17 cellular contexts compared by ENCODE assay signal in genomic region chr14:101400815-101401214, GRCh38.
DNase-seq lines count a peak whose midpoint lies in the region; ATAC-seq and TF ChIP-seq lines count a peak whose summit lies in the region.
"Had no signal": no experiment of that assay in that cellular context is flagged by ENCODE, and none has a peak within 500 bp of the region (broad histone marks: within the 10 kb centered on the region; RNA-seq: fewer than 3 reads in every experiment).

No MANE protein-coding gene starts in this region.

- H3K4me3 ChIP-seq in heart right ventricle = no peak overlapping the region
- no peak overlapping the region for H3K4me3 ChIP-seq in right atrium auricular region
- H3K4me3 ChIP-seq in mesendoderm (ENCODE audit: low read length) = no peak overlapping the region
- no peak overlapping the region for H3K4me3 ChIP-seq in SJCRH30
- H3K4me3 ChIP-seq: cardiac muscle cell, HAP-1, Peyer's patch had no signal

- H3K27me3 ChIP-seq in heart right ventricle (peaks cover 0 to 48% (median 13%) of the 10 kb centered on the region in 7 donors), right atrium auricular region (no peaks in the 10 kb centered on the region), mesendoderm (ENCODE audit: insufficient read depth, low read length, poor library complexity) (no peaks in the 10 kb centered on the region), SJCRH30 (no peaks in the 10 kb centered on the region; the same call in 1 of the 2 replicates)
- H3K27me3 ChIP-seq: cardiac muscle cell, Peyer's patch had no signal

- peaks cover 0 to 9% (median 0%) of the 10 kb centered on the region in 9 donors for H3K4me1 ChIP-seq in heart right ventricle
- no peaks in the 10 kb centered on the region for H3K4me1 ChIP-seq in right atrium auricular region
- peaks cover 6% of the 10 kb centered on the region for H3K4me1 ChIP-seq in mesendoderm (ENCODE audit: control insufficient read depth, low read depth, low read length)
- H3K4me1 ChIP-seq in SJCRH30 = no peaks in the 10 kb centered on the region
- H3K4me1 ChIP-seq: HAP-1, Peyer's patch had no signal

- H3K36me3 ChIP-seq in heart right ventricle = no peaks in the 10 kb centered on the region
- H3K36me3 ChIP-seq in right atrium auricular region = no peaks in the 10 kb centered on the region
- no peaks in the 10 kb centered on the region for H3K36me3 ChIP-seq in mesendoderm (ENCODE audit: control insufficient read depth, insufficient read depth, low read length)
- no peaks in the 10 kb centered on the region for H3K36me3 ChIP-seq in SJCRH30
- H3K36me3 ChIP-seq: cardiac muscle cell, HAP-1, Peyer's patch had no signal

- H4K5ac ChIP-seq in mesendoderm (ENCODE audit: low read length) = no peak overlapping the region

- no peaks in the 10 kb centered on the region for H3K79me1 ChIP-seq in mesendoderm (ENCODE audit: low read length)

- no peak overlapping the region for H2BK5ac ChIP-seq in mesendoderm (ENCODE audit: low read length)

- peak overlapping the region; percentile 54 for H3K56ac ChIP-seq in mesendoderm (ENCODE audit: low read length)

- TF ChIP-seq CTCF in heart right ventricle (IDR thresholded peaks at IDR 0.05) (no peak), right atrium auricular region (IDR thresholded peaks at IDR 0.05) (no peak)

- H3K9me3 ChIP-seq in heart right ventricle (no peaks in the 10 kb centered on the region), right atrium auricular region (no peaks in the 10 kb centered on the region), SJCRH30 (replicated peaks) (no peaks in the 10 kb centered on the region)
- H3K9me3 ChIP-seq: HAP-1, Peyer's patch had no signal

- H2BK15ac ChIP-seq in mesendoderm (replicated peaks; ENCODE audit: low read depth) = no peak overlapping the region

- H2BK120ac ChIP-seq in mesendoderm (ENCODE audit: low read depth, low read length) = no peak overlapping the region

- H3K27ac ChIP-seq in heart right ventricle = no peak overlapping the region
- H3K27ac ChIP-seq in right atrium auricular region = no peak overlapping the region
- no peak overlapping the region for H3K27ac ChIP-seq in mesendoderm (ENCODE audit: low read depth, low read length)
- no peak overlapping the region for H3K27ac ChIP-seq in SJCRH30
- H3K27ac ChIP-seq: cardiac muscle cell, Peyer's patch had no signal

- no peak overlapping the region for H3K4ac ChIP-seq in mesendoderm (ENCODE audit: low read depth, low read length)

- DNase-seq in heart right ventricle (no peak), right atrium auricular region (ENCODE audit: low spot score) (no peak), dermis blood vessel endothelial cell (peak; percentile 31), mesendoderm (peak; percentile 56), A172 (ENCODE audit: low spot score) (no peak), SJCRH30 (no peak), GDM1 (lab: John Stamatoyannopoulos, UW) (no peak)
- DNase-seq: activated B cell treated with CpG ODN at 0.5 μM for 24 hours; activated naive CD4-positive, alpha-beta T cell treated with anti-CD3 and anti-CD28 coated beads for 36 hours; DMS153; MM.1S; NCI-H187 treated with DMSO at 0.1 percent for 48 hours; NCI-H526 treated with DMSO at 0.1 percent for 48 hours; Peyer's patch had no signal

- WGBS in heart right ventricle, 2 donors = 23 to 40% methylated on average over 11 of the region's 11 CpGs
- no CpG with 5 or more reads among the region's 11 CpGs for WGBS in mesendoderm (ENCODE audit: extremely low coverage, insufficient coverage, low lambda C conversion rate)

- H4K8ac ChIP-seq in mesendoderm (ENCODE audit: low read depth, low read length) = no peak overlapping the region

- peak overlapping the region; percentile 20 for H3K9ac ChIP-seq in mesendoderm (ENCODE audit: low read length)

- no peak overlapping the region for H3K23ac ChIP-seq in mesendoderm (ENCODE audit: low read length)

- H3K18ac ChIP-seq in mesendoderm (ENCODE audit: low read length) = no peak overlapping the region

- H2AK5ac ChIP-seq in mesendoderm (ENCODE audit: low read length) = no peak overlapping the region

- no peak overlapping the region for H3K4me2 ChIP-seq in mesendoderm (ENCODE audit: low read length)

- H3K79me2 ChIP-seq in mesendoderm (ENCODE audit: control insufficient read depth, insufficient read depth, low read length) = no peaks in the 10 kb centered on the region

- ATAC-seq in heart right ventricle (peak in 6 of 8 donors; percentile 26 to 63 (median 47)), GM21381 (IDR thresholded peaks at IDR 0.05; ENCODE audit: unreplicated experiment) (no peak)

- intact Hi-C loops in heart right ventricle (cut with DNase I) = no loop called here

Comparison
In these comparisons a context has a peak if more than half of its experiments do, and no peak if none do; other contexts are left out.
1. DNase-seq: peak in dermis blood vessel endothelial cell (single experiment) and mesendoderm (single experiment); none in heart right ventricle (0 of 2), right atrium auricular region (single experiment), A172 (single experiment), SJCRH30 (0 of 2) and GDM1 (single experiment).